Comparison of ENCODE assay signal across 1 cellular context in the genomic region with DNA sequence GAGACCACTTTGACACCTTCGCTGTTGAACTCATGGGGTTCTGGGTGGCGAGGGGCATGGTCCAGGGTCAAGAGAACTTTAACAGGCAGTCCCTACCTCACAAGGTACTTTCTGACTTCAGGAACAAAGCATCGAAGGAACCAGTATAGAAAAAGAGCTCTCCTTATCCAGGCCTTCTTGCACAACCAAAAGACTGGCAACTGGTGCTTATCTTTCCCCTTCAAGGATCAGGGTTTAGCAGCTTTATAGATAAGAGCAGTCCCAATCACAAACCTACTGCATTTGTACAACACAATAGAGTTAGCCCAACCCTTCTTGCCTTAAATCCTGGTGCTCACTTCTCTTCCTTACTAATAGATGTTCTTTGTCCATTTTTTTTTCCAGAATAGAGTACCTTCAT.
TF ChIP-seq lines count a peak whose summit lies in the region.

No MANE protein-coding gene starts in this region.

TF ChIP-seq in IMR-90, 13 proteins besides CTCF, POLR2A, EP300 and RAD21 (continued from another document):
- TF ChIP-seq FOS (IDR thresholded peaks at IDR 0.05; ENCODE audit: low read depth, low read length) (no peak), RFX5 (IDR thresholded peaks at IDR 0.05; ENCODE audit: low read depth, low read length) (no peak), MAFK (IDR thresholded peaks at IDR 0.05; ENCODE audit: low read depth, low read length) (no peak), CHD1 (IDR thresholded peaks at IDR 0.05; ENCODE audit: low read depth, low read length) (no peak), NFE2L2 (IDR thresholded peaks at IDR 0.05; ENCODE audit: low read depth, low read length) (no peak)
- TF ChIP-seq, protein P1, sequence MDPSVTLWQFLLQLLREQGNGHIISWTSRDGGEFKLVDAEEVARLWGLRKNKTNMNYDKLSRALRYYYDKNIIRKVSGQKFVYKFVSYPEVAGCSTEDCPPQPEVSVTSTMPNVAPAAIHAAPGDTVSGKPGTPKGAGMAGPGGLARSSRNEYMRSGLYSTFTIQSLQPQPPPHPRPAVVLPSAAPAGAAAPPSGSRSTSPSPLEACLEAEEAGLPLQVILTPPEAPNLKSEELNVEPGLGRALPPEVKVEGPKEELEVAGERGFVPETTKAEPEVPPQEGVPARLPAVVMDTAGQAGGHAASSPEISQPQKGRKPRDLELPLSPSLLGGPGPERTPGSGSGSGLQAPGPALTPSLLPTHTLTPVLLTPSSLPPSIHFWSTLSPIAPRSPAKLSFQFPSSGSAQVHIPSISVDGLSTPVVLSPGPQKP (IDR thresholded peaks at IDR 0.05; ENCODE audit: borderline replicate concordance, low read depth, low read length) = no peak
